Comparison of ENCODE assay signal across 16 cellular contexts in the genomic region with DNA sequence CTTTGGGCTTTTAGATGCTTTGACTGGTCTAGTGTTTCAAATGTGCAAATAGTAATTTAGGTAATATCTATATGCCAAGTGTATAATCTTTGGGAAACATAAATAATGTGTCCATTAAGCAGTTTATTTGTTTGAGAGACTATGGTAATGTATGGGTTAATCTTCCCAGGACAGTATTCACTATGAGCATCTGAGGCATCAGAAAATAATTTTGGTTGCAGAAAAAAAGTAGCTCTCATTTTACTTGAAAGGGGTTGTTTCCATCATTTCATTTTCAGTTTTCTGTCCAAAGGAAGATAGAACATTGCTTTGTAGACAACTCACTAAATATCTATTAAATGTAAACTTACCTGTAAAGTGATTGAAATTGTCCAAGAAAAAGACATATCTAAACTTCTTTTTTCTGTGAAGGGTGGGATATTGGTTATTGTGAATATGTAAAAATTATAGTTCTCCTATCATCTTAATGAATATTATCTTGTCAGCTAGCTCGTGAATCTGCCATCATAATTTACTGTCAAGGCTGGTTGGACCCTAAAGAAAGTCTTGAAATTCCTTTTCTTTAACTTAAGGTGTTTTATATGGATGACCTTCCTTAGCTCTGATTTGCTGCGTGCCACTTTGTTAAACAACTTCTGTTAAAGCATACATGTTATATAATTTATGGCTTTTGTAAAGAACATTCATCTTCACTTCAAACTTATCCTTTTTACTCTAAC.
"Had no signal": no experiment of that assay in that cellular context is flagged by ENCODE, and none has a peak within 500 bp of the region (broad histone marks: within the 10 kb centered on the region; RNA-seq: fewer than 3 reads in every experiment).

No MANE protein-coding gene starts in this region.

- H3K4me3 ChIP-seq: ascending aorta, mucosa of descending colon, smooth muscle cell, tibial artery, vagina had no signal

- H2AFZ ChIP-seq: parathyroid adenoma had no signal

- H3K4me1 ChIP-seq: ascending aorta, parathyroid adenoma, tibial artery had no signal

- H3K27me3 Mint-ChIP-seq: activated CD8-positive, alpha-beta T cell treated with anti-CD3 and anti-CD28 coated beads for 36 hours; activated naive CD8-positive, alpha-beta T cell treated with anti-CD3 and anti-CD28 coated beads, Interleukin-2, amount 10 ng/mL, durations not matched to agents 7 days and 5 days had no signal

- H3K9ac ChIP-seq: parathyroid adenoma had no signal

- H3K9me3 Mint-ChIP-seq: activated naive CD8-positive, alpha-beta T cell treated with anti-CD3 and anti-CD28 coated beads, Interleukin-2, amount 10 ng/mL, durations not matched to agents 7 days and 5 days had no signal

- DNase-seq: activated CD4-positive, alpha-beta T cell treated with anti-CD3 and anti-CD28 coated beads for 4 hours; activated CD8-positive, alpha-beta memory T cell treated with anti-CD3 and anti-CD28 coated beads, Interleukin-2, amount 50 U/mL, for 4 hours; activated CD8-positive, alpha-beta T cell treated with anti-CD3 and anti-CD28 coated beads for 36 hours; activated naive CD8-positive, alpha-beta T cell treated with anti-CD3 and anti-CD28 coated beads, Interleukin-2, amount 10 ng/mL, durations not matched to agents 7 days and 5 days; caudate nucleus; cortex of kidney; effector memory CD4-positive, alpha-beta T cell; immature natural killer cell; left cardiac atrium; mucosa of descending colon; retina; tibial artery had no signal

- H3K36me3 Mint-ChIP-seq: activated naive CD8-positive, alpha-beta T cell treated with anti-CD3 and anti-CD28 coated beads, Interleukin-2, amount 10 ng/mL, durations not matched to agents 7 days and 5 days; immature natural killer cell had no signal

- H3K36me3 ChIP-seq: ascending aorta, tibial artery, vagina had no signal

- ATAC-seq: activated CD8-positive, alpha-beta T cell treated with anti-CD3 and anti-CD28 coated beads for 36 hours; left cardiac atrium; mucosa of descending colon had no signal

- H3K27ac ChIP-seq: ascending aorta, parathyroid adenoma, tibial artery, vagina had no signal

- H3K79me2 ChIP-seq: parathyroid adenoma had no signal

- H3K4me1 Mint-ChIP-seq: activated naive CD8-positive, alpha-beta T cell treated with anti-CD3 and anti-CD28 coated beads, Interleukin-2, amount 10 ng/mL, durations not matched to agents 7 days and 5 days; immature natural killer cell had no signal

- H3K4me3 Mint-ChIP-seq: activated CD8-positive, alpha-beta T cell treated with anti-CD3 and anti-CD28 coated beads for 36 hours; activated naive CD8-positive, alpha-beta T cell treated with anti-CD3 and anti-CD28 coated beads, Interleukin-2, amount 10 ng/mL, durations not matched to agents 7 days and 5 days; immature natural killer cell had no signal

- H3K4me2 ChIP-seq: smooth muscle cell had no signal

- H3K27me3 ChIP-seq: ascending aorta, tibial artery, vagina had no signal

- H3K9me3 ChIP-seq: ascending aorta, mucosa of descending colon, tibial artery, vagina had no signal

- H3K27ac Mint-ChIP-seq: activated CD8-positive, alpha-beta T cell treated with anti-CD3 and anti-CD28 coated beads for 36 hours; activated naive CD8-positive, alpha-beta T cell treated with anti-CD3 and anti-CD28 coated beads, Interleukin-2, amount 10 ng/mL, durations not matched to agents 7 days and 5 days; immature natural killer cell had no signal
